In the genomic region with DNA sequence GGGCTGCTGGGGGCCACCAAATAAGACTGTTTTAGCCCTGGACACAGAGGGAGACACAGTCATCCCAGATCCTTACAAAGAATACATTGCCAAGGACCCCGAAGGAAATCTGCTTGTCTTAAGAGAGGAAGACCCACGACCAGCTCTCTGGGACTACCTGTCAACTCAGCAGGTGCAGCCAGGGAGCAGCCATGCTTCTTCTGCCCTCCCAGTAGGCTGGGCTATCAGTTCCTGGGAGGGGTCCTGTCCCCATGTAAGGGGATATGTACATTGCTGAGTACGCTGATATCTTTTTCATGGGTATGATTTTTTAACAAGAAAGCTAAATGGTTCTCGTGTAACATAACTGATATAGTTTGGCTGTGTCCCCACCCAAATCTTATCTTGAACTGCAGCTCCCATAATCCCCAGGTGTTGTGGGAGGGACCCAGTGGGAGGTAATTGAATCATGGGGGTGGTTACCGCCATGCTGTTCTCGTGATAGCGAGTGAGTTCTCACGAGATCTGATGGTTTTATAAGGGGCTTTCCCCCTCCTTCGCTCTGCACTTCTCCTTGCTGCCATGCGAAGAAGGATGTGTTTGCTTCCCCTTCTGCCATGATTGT, we compare ENCODE assay signal across 16 cellular contexts. TPM values are rescaled to one million over a fixed set of nuclear protein-coding genes. Genes with fewer than 3 reads are reported as not detected.
A peak's percentile ranks its signal among the peaks of the same experiment; 100 is the strongest.
DNase-seq lines count a peak whose midpoint lies in the region; ATAC-seq and TF ChIP-seq lines count a peak whose summit lies in the region.
"Had no signal": no experiment of that assay in that cellular context is flagged by ENCODE, and none has a peak within 500 bp of the region (broad histone marks: within the 10 kb centered on the region; RNA-seq: fewer than 3 reads in every experiment).

No MANE protein-coding gene starts in this region.

- no peak for TF ChIP-seq POLR2A in erythroblast (IDR thresholded peaks at IDR 0.05; ENCODE audit: low read length)

- no peak for ATAC-seq in left lobe of liver
- ATAC-seq: CD8-positive, alpha-beta T cell; HCT116 had no signal

- DNase-seq in NCI-H82 (lab: John Stamatoyannopoulos, UW) (peak; percentile 36), NCI-H82 treated with DMSO at 0.1 percent for 48 hours (lab: John Stamatoyannopoulos, UW; ENCODE audit: unreplicated experiment) (no peak), OCI-M1 (lab: John Stamatoyannopoulos, UW) (peak; percentile 9), erythroblast (lab: John Stamatoyannopoulos, UW) (peak; percentile 14 to 60), activated gamma-delta T cell (lab: John Stamatoyannopoulos, UW) (no peak), left lobe of liver (ENCODE audit: low spot score) (no peak)
- DNase-seq: Caco-2; CD4-positive, CD25-positive, alpha-beta regulatory T cell; CD8-positive, alpha-beta T cell; DMS153; DND-41; GM23248; H9; HFFc6 had no signal

RNA-seq across cellular contexts. Expression of a gene that starts 11.3 kb away (rescaled TPM):
- total RNA-seq in left lobe of liver: 0.70 TPM
- total RNA-seq: B cell; CD8-positive, alpha-beta T cell; GM23248 had no signal

RNA-seq across cellular contexts. Expression of a gene that starts 16.8 kb away (rescaled TPM):
- 20.1 TPM for total RNA-seq in left lobe of liver

Comparison
In these comparisons a context has a peak if more than half of its experiments do, and no peak if none do; other contexts are left out.
1. DNase-seq: peak in NCI-H82 (single experiment), OCI-M1 (single experiment) and erythroblast (2 of 2); none in NCI-H82 treated with DMSO at 0.1 percent for 48 hours (single experiment), activated gamma-delta T cell (single experiment) and left lobe of liver (single experiment).